ENCODE assay signal across 8 cellular contexts in genomic region chr6:83215131-83216047, GRCh38. TPM values are rescaled to one million over a fixed set of nuclear protein-coding genes. Genes with fewer than 3 reads are reported as not detected.
DNase-seq lines count a peak whose midpoint lies in the region; ATAC-seq and TF ChIP-seq lines count a peak whose summit lies in the region.

No MANE protein-coding gene starts in this region.

- peak in 5 of 7 experiments; percentile 56 to 68 (median 62) for TF ChIP-seq CTCF in stomach (IDR thresholded peaks at IDR 0.05)

- ATAC-seq in GM19452 (IDR thresholded peaks at IDR 0.05; ENCODE audit: unreplicated experiment) (peak; percentile 99), HG03457 (IDR thresholded peaks at IDR 0.05; ENCODE audit: unreplicated experiment) (peak; percentile 100)
- peak; percentile 99 for ATAC-seq in effector memory CD8-positive, alpha-beta T cell (replicated peaks)

- H3K9me3 Mint-ChIP-seq in effector memory CD8-positive, alpha-beta T cell = no peaks in the 10 kb centered on the region

- no peaks in the 10 kb centered on the region for H3K27me3 ChIP-seq in stomach

- H3K4me3 ChIP-seq in stomach = no peak overlapping the region

- no peaks in the 10 kb centered on the region for H3K9me3 ChIP-seq in stomach

- H3K27ac Mint-ChIP-seq in effector memory CD8-positive, alpha-beta T cell = no peak overlapping the region

- H3K4me1 ChIP-seq in stomach = peaks cover 0 to 3% (median 0%) of the 10 kb centered on the region in 4 donors

- peaks cover 5% of the 10 kb centered on the region for H3K36me3 Mint-ChIP-seq in effector memory CD8-positive, alpha-beta T cell (ENCODE audit: insufficient read depth)

- intact Hi-C loops in stomach (cut with DNase I; ENCODE audit: low total_unique reads) = no loop called here

- H3K36me3 ChIP-seq in stomach = peaks cover 0 to 5% (median 0%) of the 10 kb centered on the region in 4 donors

- DNase-seq in DMS 273 (lab: John Stamatoyannopoulos, UW; ENCODE audit: unreplicated experiment) = peak; percentile 92
- DNase-seq in NCI-H524 treated with DMSO at 0.1 percent for 48 hours (lab: John Stamatoyannopoulos, UW) = peak; percentile 87
- DNase-seq in activated CD4-positive, alpha-beta T cell treated with anti-CD3 and anti-CD28 coated beads, Interleukin-2, amount 50 U/mL, for 4 hours = peak; percentile 34 to 41
- peak; percentile 41 to 49 (median 43) for DNase-seq in effector memory CD8-positive, alpha-beta T cell
- peak; percentile 85 for DNase-seq in midbrain (lab: John Stamatoyannopoulos, UW)
- DNase-seq in stomach = peak; percentile 65

- H3K27me3 Mint-ChIP-seq in effector memory CD8-positive, alpha-beta T cell = peaks cover 7 to 17% of the 10 kb centered on the region in 2 donors

- TF ChIP-seq EP300 in stomach (IDR thresholded peaks at IDR 0.05) = no peak

- no peak overlapping the region for H3K4me3 Mint-ChIP-seq in effector memory CD8-positive, alpha-beta T cell

- H3K4me1 Mint-ChIP-seq in effector memory CD8-positive, alpha-beta T cell (ENCODE audit: low read depth in 2 of 2) = no peaks in the 10 kb centered on the region

- 29 to 33% (median 31%) methylated on average over 7 of the region's 7 CpGs for WGBS in stomach, 5 donors

- no peak for TF ChIP-seq POLR2A in stomach (IDR thresholded peaks at IDR 0.05)

- no peak overlapping the region for H3K27ac ChIP-seq in stomach

RNA-seq across cellular contexts. Expression of gene RWDD2A, which starts 22.2 kb away (rescaled TPM):
- 10 to 100 TPM in 1 of 5 donors, 1 to 10 TPM in 3, under 1 TPM in 1; 0.58 to 18.7 (median 1.3) TPM for total RNA-seq in stomach
- polyA plus RNA-seq in stomach = 1 to 10 TPM; 2.0 to 2.4 (median 2.3) TPM

RNA-seq across cellular contexts. Expression of gene PGM3, which starts 22.3 kb away (rescaled TPM):
- 10 to 100 TPM in 4 of 5 donors, under 1 TPM in 1; 0.58 to 96.4 (median 53.0) TPM for total RNA-seq in stomach
- polyA plus RNA-seq in stomach = 10 to 100 TPM in 2 of 3 donors, 1 to 10 TPM in 1; 6.0 to 22.3 (median 11.6) TPM

Comparison
In these comparisons a context has a peak if more than half of its experiments do, and no peak if none do; other contexts are left out.
1. DNase-seq: peak in every context shown above with its lines; median percentile 92 in DMS 273; 87 in NCI-H524 treated with DMSO at 0.1 percent for 48 hours; 85 in midbrain; 65 in stomach; 43 in effector memory CD8-positive, alpha-beta T cell; 38 in activated CD4-positive, alpha-beta T cell treated with anti-CD3 and anti-CD28 coated beads, Interleukin-2, amount 50 U/mL, for 4 hours.